8 cellular contexts compared by ENCODE assay signal in genomic region chr4:78661923-78662521, GRCh38.
DNase-seq lines count a peak whose midpoint lies in the region; ATAC-seq and TF ChIP-seq lines count a peak whose summit lies in the region.

No MANE protein-coding gene starts in this region.

- CTCF ChIA-PET in activated CD8-positive, alpha-beta T cell treated with anti-CD3 and anti-CD28 coated beads for 36 hours (lab: Charles Lee) = interaction anchor here (1.0 to 2.1 kb wide), 5 partner anchors 8 to 17 kb away, joined by 3 to 8 read pairs (median 5); no protein-coding TSS in a partner anchor

- H3K27ac Mint-ChIP-seq in activated CD8-positive, alpha-beta T cell treated with anti-CD3 and anti-CD28 coated beads for 36 hours = no peak overlapping the region
- no peak overlapping the region for H3K27ac Mint-ChIP-seq in effector memory CD8-positive, alpha-beta T cell

- WGBS in right lobe of liver (ENCODE audit: insufficient coverage, low coverage, low lambda C conversion rate, missing lambda C conversion rate) = 6% methylated on average over 3 of the region's 3 CpGs

- peaks cover 46% of the 10 kb centered on the region for H3K4me1 Mint-ChIP-seq in activated CD8-positive, alpha-beta T cell treated with anti-CD3 and anti-CD28 coated beads for 36 hours (ENCODE audit: low read depth)
- peaks cover 11 to 12% of the 10 kb centered on the region in 2 donors for H3K4me1 Mint-ChIP-seq in effector memory CD8-positive, alpha-beta T cell (ENCODE audit: low read depth in 2 of 2)

- peak; percentile 30 for DNase-seq in Ammon's horn (ENCODE audit: low spot score)
- DNase-seq in activated CD8-positive, alpha-beta T cell treated with anti-CD3 and anti-CD28 coated beads for 36 hours = no peak
- DNase-seq in right lobe of liver = no peak
- DNase-seq in effector memory CD8-positive, alpha-beta T cell = no peak
- DNase-seq in central memory CD4-positive, alpha-beta T cell = no peak
- DNase-seq in NCI-H187 treated with DMSO at 0.1 percent for 48 hours (lab: John Stamatoyannopoulos, UW) = no peak

- peaks cover 0 to 18% (median 0%) of the 10 kb centered on the region in 4 donors for H3K4me1 ChIP-seq in right lobe of liver

- POLR2A ChIA-PET in activated CD8-positive, alpha-beta T cell treated with anti-CD3 and anti-CD28 coated beads for 36 hours (lab: Charles Lee) = no interaction called here

- H3K27me3 ChIP-seq in right lobe of liver = no peaks in the 10 kb centered on the region

- no peaks in the 10 kb centered on the region for H3K36me3 ChIP-seq in right lobe of liver

- ATAC-seq in GM19025 (IDR thresholded peaks at IDR 0.05; ENCODE audit: low read depth, unreplicated experiment) (peak; percentile 84), HG03108 (IDR thresholded peaks at IDR 0.05; ENCODE audit: unreplicated experiment) (peak; percentile 87), right lobe of liver (peak; percentile 69 to 78 (median 76))
- ATAC-seq in activated CD8-positive, alpha-beta T cell treated with anti-CD3 and anti-CD28 coated beads for 36 hours = peak; percentile 29
- ATAC-seq in effector memory CD8-positive, alpha-beta T cell (replicated peaks) = no peak

- no peaks in the 10 kb centered on the region for H3K9me3 Mint-ChIP-seq in activated CD8-positive, alpha-beta T cell treated with anti-CD3 and anti-CD28 coated beads for 36 hours
- no peaks in the 10 kb centered on the region for H3K9me3 Mint-ChIP-seq in effector memory CD8-positive, alpha-beta T cell

- peak overlapping the region in 2 of 3 donors; percentile 44 to 48 for H3K27ac ChIP-seq in right lobe of liver

- H3K9me3 ChIP-seq in right lobe of liver = no peaks in the 10 kb centered on the region

- H3K36me3 Mint-ChIP-seq in activated CD8-positive, alpha-beta T cell treated with anti-CD3 and anti-CD28 coated beads for 36 hours (ENCODE audit: low read depth) = no peaks in the 10 kb centered on the region
- H3K36me3 Mint-ChIP-seq in effector memory CD8-positive, alpha-beta T cell (ENCODE audit: insufficient read depth) = no peaks in the 10 kb centered on the region

- H3K4me3 Mint-ChIP-seq in activated CD8-positive, alpha-beta T cell treated with anti-CD3 and anti-CD28 coated beads for 36 hours = no peak overlapping the region
- H3K4me3 Mint-ChIP-seq in effector memory CD8-positive, alpha-beta T cell = no peak overlapping the region

- no peak for TF ChIP-seq POLR2A in right lobe of liver (IDR thresholded peaks at IDR 0.05)

- intact Hi-C loops in activated CD8-positive, alpha-beta T cell treated with anti-CD3 and anti-CD28 coated beads for 36 hours (cut with micrococcal nuclease) = no loop called here
- intact Hi-C loops in right lobe of liver (cut with DNase I) = no loop called here

- H3K4me3 ChIP-seq in right lobe of liver = no peak overlapping the region

- peaks cover 3% of the 10 kb centered on the region for H3K27me3 Mint-ChIP-seq in activated CD8-positive, alpha-beta T cell treated with anti-CD3 and anti-CD28 coated beads for 36 hours
- H3K27me3 Mint-ChIP-seq in effector memory CD8-positive, alpha-beta T cell = peaks cover 7 to 12% of the 10 kb centered on the region in 2 donors

- no peak for TF ChIP-seq CTCF in activated CD8-positive, alpha-beta T cell treated with anti-CD3 and anti-CD28 coated beads for 36 hours (IDR thresholded peaks at IDR 0.05)
- no peak for TF ChIP-seq CTCF in right lobe of liver (IDR thresholded peaks at IDR 0.05)
